In the genomic region with DNA sequence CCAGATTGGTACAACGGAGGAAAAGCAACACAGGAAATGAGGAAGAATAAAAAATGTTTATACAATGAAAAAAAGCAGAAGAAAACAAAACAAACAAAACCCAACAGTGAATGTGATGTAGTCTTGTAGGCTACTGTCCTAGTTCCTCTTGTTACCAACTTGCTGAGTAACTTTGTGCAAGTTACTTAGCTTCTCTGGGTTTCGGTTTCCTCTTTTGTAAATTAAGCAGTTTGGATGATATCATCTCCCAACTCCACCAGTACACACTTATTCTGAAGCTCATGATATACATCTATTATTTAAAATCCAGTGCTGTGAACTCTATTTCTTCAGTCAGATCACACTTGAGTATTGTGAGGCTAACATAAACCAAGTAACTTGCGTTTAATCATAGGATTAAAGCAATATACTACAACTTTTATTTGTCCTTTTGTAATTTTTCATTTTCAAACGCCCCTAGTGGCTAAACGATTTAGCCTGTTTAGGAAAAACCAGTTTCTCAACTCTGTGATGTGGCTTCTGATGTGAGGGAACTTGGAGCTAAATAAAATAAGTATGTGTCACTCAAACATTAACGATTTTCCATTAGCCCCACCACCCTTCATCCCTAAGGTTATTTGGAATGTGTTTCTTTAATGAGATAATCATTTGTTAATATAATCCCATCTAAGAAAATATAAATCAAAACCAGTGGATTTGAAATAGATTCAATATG, we compare ENCODE assay signal across 8 cellular contexts. TPM values are rescaled to one million over a fixed set of nuclear protein-coding genes. Genes with fewer than 3 reads are reported as not detected.
DNase-seq lines count a peak whose midpoint lies in the region; ATAC-seq and TF ChIP-seq lines count a peak whose summit lies in the region.

No MANE protein-coding gene starts in this region.

- DNase-seq in CD4-positive, alpha-beta T cell: no peak
- peak; percentile 72 for DNase-seq in H4 (ENCODE audit: low spot score)
- peak; percentile 90 for DNase-seq in OCI-LY7 (ENCODE audit: low spot score)
- no peak for DNase-seq in chondrocyte (ENCODE audit: low spot score)
- DNase-seq in posterior vena cava (ENCODE audit: low spot score): no peak

- peak overlapping the region; percentile 76 for H3K4me3 ChIP-seq in OCI-LY7 (ENCODE audit: low read depth, low read length, poor library complexity, severe bottlenecking)
- H3K4me3 ChIP-seq in muscle layer of colon (ENCODE audit: low read depth in 1 of 2, low read length in 2 of 2): no peak overlapping the region

- no peaks in the 10 kb centered on the region for H3K9me3 ChIP-seq in CD4-positive, alpha-beta T cell (ENCODE audit: control insufficient read depth, low read length)
- H3K9me3 ChIP-seq in OCI-LY7 (ENCODE audit: low read length) (no peaks in the 10 kb centered on the region), muscle layer of colon (ENCODE audit: low read length) (no peaks in the 10 kb centered on the region)

- H3K27ac ChIP-seq in CD4-positive, alpha-beta T cell (ENCODE audit: low read depth, low read length): peak overlapping the region; percentile 99
- H3K27ac ChIP-seq in OCI-LY7 (ENCODE audit: low read depth, low read length, poor library complexity, severe bottlenecking) (peak overlapping the region; percentile 91), muscle layer of colon (ENCODE audit: low read depth, low read length) (peak overlapping the region; percentile 96)

- no TSS peak for BruUV-seq in OCI-LY7 (replicated peaks; lab: Mats Ljungman, UMichigan)

- peak overlapping the region; percentile 93 for H3K27ac Mint-ChIP-seq in CD4-positive, alpha-beta T cell
- peak overlapping the region; percentile 99 for H3K27ac Mint-ChIP-seq in chondrocyte (ENCODE audit: unreplicated experiment)

- peak; percentile 9 for ATAC-seq in CD4-positive, alpha-beta T cell (ENCODE audit: poor library complexity)
- ATAC-seq in HG03342 (IDR thresholded peaks at IDR 0.05; ENCODE audit: unreplicated experiment) (no peak), GM19452 (IDR thresholded peaks at IDR 0.05; ENCODE audit: unreplicated experiment) (no peak)

- CTCF ChIA-PET in CD4-positive, alpha-beta T cell (lab: Charles Lee): interaction anchor here (0.8 to 5.2 kb wide), 13 partner anchors 9 to 116 kb away, joined by 3 to 25 read pairs (median 4); a partner anchor contains a TSS
- CTCF ChIA-PET in OCI-LY7 (lab: Charles Lee; ENCODE audit: unreplicated experiment): interaction anchor here (1.2 to 1.4 kb wide), 2 partner anchors 11 to 72 kb away, joined by 4 read pairs; a partner anchor contains a TSS

- peaks cover 45% of the 10 kb centered on the region for H3K79me2 ChIP-seq in OCI-LY7 (ENCODE audit: insufficient read depth, low read depth, low read length)

- peak overlapping the region; percentile 92 for H3K4me3 Mint-ChIP-seq in CD4-positive, alpha-beta T cell
- peak overlapping the region; percentile 6 for H3K4me3 Mint-ChIP-seq in chondrocyte (ENCODE audit: unreplicated experiment)

- H3K4me2 ChIP-seq in OCI-LY7 (ENCODE audit: low read length): peak overlapping the region; percentile 84

- H2AFZ ChIP-seq in OCI-LY7 (ENCODE audit: low read length): peak overlapping the region; percentile 72; the same call in 1 of the 2 replicates

- H3K36me3 ChIP-seq in OCI-LY7 (ENCODE audit: insufficient read depth, low read length) (peaks cover 24% of the 10 kb centered on the region), muscle layer of colon (ENCODE audit: insufficient read depth, low read length) (peaks cover 8% of the 10 kb centered on the region)

- peaks cover 58% of the 10 kb centered on the region for H3K4me1 Mint-ChIP-seq in CD4-positive, alpha-beta T cell (ENCODE audit: low read depth)
- peaks cover 47% of the 10 kb centered on the region for H3K4me1 Mint-ChIP-seq in chondrocyte (ENCODE audit: low read depth)

- intact Hi-C loops in CD4-positive, alpha-beta T cell (cut with DNase I, micrococcal nuclease): loop anchor here (2.0 to 10.0 kb wide), 4 partner anchors 18 to 952 kb away; a partner anchor contains a TSS
- intact Hi-C loops in OCI-LY7 (cut with micrococcal nuclease; ENCODE audit: unreplicated experiment) (loop anchor here (10.0 kb wide), 2 partner anchors 192 to 508 kb away; a partner anchor contains a TSS), posterior vena cava (cut with DNase I) (no loop called here)

- H3K27me3 ChIP-seq in CD4-positive, alpha-beta T cell (ENCODE audit: control insufficient read depth, insufficient read depth, low read length): no peaks in the 10 kb centered on the region
- H3K27me3 ChIP-seq in muscle layer of colon (ENCODE audit: control insufficient read depth in 1 of 2, insufficient read depth in 2 of 2, low read length in 2 of 2): no peaks in the 10 kb centered on the region

- H3K9me3 Mint-ChIP-seq in CD4-positive, alpha-beta T cell: no peaks in the 10 kb centered on the region
- no peaks in the 10 kb centered on the region for H3K9me3 Mint-ChIP-seq in chondrocyte (ENCODE audit: low read depth)

- H3K36me3 Mint-ChIP-seq in CD4-positive, alpha-beta T cell (ENCODE audit: low read depth): peaks cover 20% of the 10 kb centered on the region
- H3K36me3 Mint-ChIP-seq in chondrocyte (ENCODE audit: low read depth): peaks cover 9% of the 10 kb centered on the region

- H4K20me1 ChIP-seq in OCI-LY7 (ENCODE audit: insufficient read depth, low read length): peaks cover 5% of the 10 kb centered on the region

- H3K4me1 ChIP-seq in OCI-LY7 (ENCODE audit: insufficient read depth, low read length, poor library complexity, severe bottlenecking) (peaks cover 57% of the 10 kb centered on the region), muscle layer of colon (ENCODE audit: insufficient read depth, low read length) (peaks cover 39% of the 10 kb centered on the region)

- POLR2A ChIA-PET in CD4-positive, alpha-beta T cell (lab: Charles Lee): interaction anchor here (0.6 to 6.6 kb wide), 21 partner anchors 8 to 494 kb away, joined by 3 to 112 read pairs (median 16); a partner anchor contains a TSS
- POLR2A ChIA-PET in OCI-LY7 (lab: Charles Lee): interaction anchor here (0.6 to 2.9 kb wide), 14 partner anchors 7 to 569 kb away, joined by 3 to 11 read pairs (median 4); a partner anchor contains a TSS

- H3K9me2 ChIP-seq in OCI-LY7 (ENCODE audit: insufficient read depth, low read length): no peaks in the 10 kb centered on the region

- peak; percentile 82 for TF ChIP-seq CTCF in CD4-positive, alpha-beta T cell (IDR thresholded peaks at IDR 0.05)
- TF ChIP-seq CTCF in OCI-LY7 (conservative IDR thresholded peaks at IDR 0.05; ENCODE audit: low read length) (peak; percentile 100), chondrocyte (IDR thresholded peaks at IDR 0.05) (peak; percentile 88)

- no peak overlapping the region for H3K9ac ChIP-seq in muscle layer of colon (ENCODE audit: low read length)

- H3K27me3 Mint-ChIP-seq in CD4-positive, alpha-beta T cell: peaks cover 5% of the 10 kb centered on the region
- H3K27me3 Mint-ChIP-seq in chondrocyte (ENCODE audit: low read depth): no peaks in the 10 kb centered on the region

RNA-seq across cellular contexts. Expression of a gene that starts 1.4 kb away (rescaled TPM):
- 10 to 100 TPM; 33.7 to 36.1 TPM for total RNA-seq in CD4-positive, alpha-beta T cell
- 24.0 and 29.6 TPM in 2 replicates for total RNA-seq in H4 (2014; rRNA removed; shearing (Covaris generic))
- 41.5 and 44.0 TPM in 2 replicates for total RNA-seq in OCI-LY7 (2014; rRNA removed; shearing (Covaris generic))
- total RNA-seq in OCI-LY7 (2022): 67.6 and 77.3 TPM in 2 replicates
- 20.9 to 35.8 TPM (median 21.0 TPM) in 3 replicates for total RNA-seq in chondrocyte
- 10 to 100 TPM; 23.3 to 32.9 TPM for total RNA-seq in posterior vena cava

RNA-seq across cellular contexts. Expression of a gene that starts 18.2 kb away (rescaled TPM):
- total RNA-seq in CD4-positive, alpha-beta T cell: 1 to 10 TPM; 5.9 to 6.0 TPM
- total RNA-seq in H4 (2014; rRNA removed; shearing (Covaris generic)): 46.3 and 51.7 TPM in 2 replicates
- total RNA-seq in OCI-LY7 (2014; rRNA removed; shearing (Covaris generic)): 88.2 and 99.4 TPM in 2 replicates
- total RNA-seq in OCI-LY7 (2022) (74.8 and 76.5 TPM in 2 replicates), chondrocyte (27.8 to 34.7 TPM (median 30.0 TPM) in 3 replicates), posterior vena cava (10 to 100 TPM; 21.0 to 27.6 TPM)

Comparison
In these comparisons a context has a peak if more than half of its experiments do, and no peak if none do; other contexts are left out.
1. DNase-seq: peak in H4 (single experiment) and OCI-LY7 (single experiment); none in CD4-positive, alpha-beta T cell (0 of 10), chondrocyte (single experiment) and posterior vena cava (single experiment).
2. intact Hi-C loops: an anchor here in CD4-positive, alpha-beta T cell (2.0 to 10.0 kb wide) and OCI-LY7 (10.0 kb wide); none called in posterior vena cava.
3. Peak in every context shown above with its lines, with median percentiles within 50 percentile points of each other: H3K27ac ChIP-seq and CTCF ChIP-seq.